ENCODE assay signal across 21 cellular contexts in genomic region chr12:42762395-42762925, GRCh38.
DNase-seq lines count a peak whose midpoint lies in the region; ATAC-seq, FAIRE-seq and TF ChIP-seq lines count a peak whose summit lies in the region.
"Had no signal": no experiment of that assay in that cellular context is flagged by ENCODE, and none has a peak within 500 bp of the region (broad histone marks: within the 10 kb centered on the region; RNA-seq: fewer than 3 reads in every experiment).

No MANE protein-coding gene starts in this region.

- TF ChIP-seq RAD21 in GM12878 (IDR thresholded peaks at IDR 0.05; ENCODE audit: insufficient read depth, low read depth, low read length): no peak

- no peak overlapping the region for H3K9ac ChIP-seq in GM12878 (ENCODE audit: control insufficient read depth, insufficient read depth, low read length)
- H3K9ac ChIP-seq: GM23248 had no signal

- TF ChIP-seq CTCF in MCF 10A (IDR thresholded peaks at IDR 0.05; ENCODE audit: unreplicated experiment) (no peak), breast epithelium (IDR thresholded peaks at IDR 0.05) (no peak), GM12878 (IDR thresholded peaks at IDR 0.05 in 2 of 3, conservative IDR thresholded peaks at IDR 0.05 in 1 of 3; ENCODE audit: control insufficient read depth in 2 of 3, extremely low read depth in 1 of 3, insufficient read depth in 1 of 3, low read depth in 3 of 3, low read length in 3 of 3) (no peak), GM23338 (conservative IDR thresholded peaks at IDR 0.05; ENCODE audit: low read depth in 2 of 2) (no peak)

- POLR2A ChIA-PET in MCF 10A (lab: Yijun Ruan, JAX): interaction anchor here (0.7 to 1.0 kb wide), 2 partner anchors 34 to 509 kb away, joined by 3 read pairs; no protein-coding TSS in a partner anchor
- POLR2A ChIA-PET in GM12878 (lab: Charles Lee): no interaction called here

- peaks cover 12% of the 10 kb centered on the region; the same call in 1 of the 2 replicates for H3K9me2 ChIP-seq in GM23338 (ENCODE audit: insufficient read depth)

- TF ChIP-seq EP300 in GM12878 (IDR thresholded peaks at IDR 0.05; ENCODE audit: borderline replicate concordance in 1 of 2, control insufficient read depth in 1 of 2, low read depth in 2 of 2, low read length in 2 of 2): no peak

- no peaks in the 10 kb centered on the region for H3K27me3 Mint-ChIP-seq in MCF 10A (ENCODE audit: insufficient read depth, unreplicated experiment)
- peaks cover 7% of the 10 kb centered on the region for H3K27me3 Mint-ChIP-seq in GM23338 (ENCODE audit: insufficient read depth, low read depth, poor library complexity)
- H3K27me3 Mint-ChIP-seq: CD4-positive, CD25-positive, alpha-beta regulatory T cell had no signal

- H3K4me3 Mint-ChIP-seq in MCF 10A (ENCODE audit: unreplicated experiment) (no peak overlapping the region), GM23338 (no peak overlapping the region)
- H3K4me3 Mint-ChIP-seq: B cell; CD4-positive, CD25-positive, alpha-beta regulatory T cell had no signal

- no peak overlapping the region for H3K27ac ChIP-seq in breast epithelium
- H3K27ac ChIP-seq in GM12878 (ENCODE audit: control insufficient read depth, insufficient read depth): no peak overlapping the region
- no peak overlapping the region for H3K27ac ChIP-seq in GM23338 (ENCODE audit: low read depth)
- H3K27ac ChIP-seq: 22Rv1, GM23248, SJSA1 had no signal

- CTCF ChIA-PET in MCF 10A (lab: Yijun Ruan, JAX): interaction anchor here (0.6 kb wide), 1 partner anchor 367 kb away, joined by 4 read pairs; no protein-coding TSS in a partner anchor
- CTCF ChIA-PET in GM12878 (lab: Yijun Ruan, JAX): no interaction called here

- H2AFZ ChIP-seq in GM12878 (ENCODE audit: control insufficient read depth, low read depth, low read length) (no peak overlapping the region), GM23338 (no peak overlapping the region; the same call in 1 of the 2 replicates)
- H2AFZ ChIP-seq: GM23248 had no signal

- intact Hi-C loops in MCF 10A (cut with micrococcal nuclease) (no loop called here), breast epithelium (cut with DNase I; ENCODE audit: low total_unique reads) (no loop called here), GM12878 (cut with micrococcal nuclease; ENCODE audit: unreplicated experiment) (loop anchor here (5.0 to 10.0 kb wide), 4 partner anchors 278 to 575 kb away; no protein-coding TSS in a partner anchor)

- RAD21 ChIA-PET in GM12878 (lab: Charles Lee; ENCODE audit: unreplicated experiment): no interaction called here

- peaks cover 31% of the 10 kb centered on the region for H3K4me1 Mint-ChIP-seq in MCF 10A (ENCODE audit: insufficient read depth, unreplicated experiment)
- H3K4me1 Mint-ChIP-seq in GM23338: peaks cover 26% of the 10 kb centered on the region

- WGBS in GM12878 (ENCODE audit: insufficient coverage, insufficient replicate concordance, low lambda C conversion rate, missing lambda C conversion rate): 32% methylated on average over 1 of the region's 1 CpG

- no peaks in the 10 kb centered on the region for H3K9me3 ChIP-seq in breast epithelium
- H3K9me3 ChIP-seq in GM12878 (replicated peaks; ENCODE audit: control insufficient read depth, insufficient read depth, low read length): no peaks in the 10 kb centered on the region
- H3K9me3 ChIP-seq: SJSA1 had no signal

- H3F3A ChIP-seq in GM23338 (replicated peaks; ENCODE audit: low read depth): peaks cover 4% of the 10 kb centered on the region; the same call in 1 of the 2 replicates

- H3K9me3 Mint-ChIP-seq in MCF 10A (ENCODE audit: unreplicated experiment) (peaks cover 6% of the 10 kb centered on the region), GM23338 (no peaks in the 10 kb centered on the region)

- no peak overlapping the region for H3K4me2 ChIP-seq in GM12878 (ENCODE audit: control insufficient read depth, insufficient read depth)
- no peak overlapping the region for H3K4me2 ChIP-seq in GM23338

- no peaks in the 10 kb centered on the region for H3K27me3 ChIP-seq in breast epithelium
- H3K27me3 ChIP-seq in GM12878 (replicated peaks in 1 of 2; ENCODE audit: control insufficient read depth in 2 of 2, insufficient read depth in 2 of 2, low read length in 1 of 2): no peaks in the 10 kb centered on the region
- H3K27me3 ChIP-seq in GM23338 (ENCODE audit: insufficient read depth): no peaks in the 10 kb centered on the region
- H3K27me3 ChIP-seq: SJSA1 had no signal

- ATAC-seq in HG02759 (IDR thresholded peaks at IDR 0.05; ENCODE audit: unreplicated experiment) (peak; percentile 7), GM12878 (peak; percentile 49), GM23338 (no peak)
- ATAC-seq: PC-3 had no signal

- H3K36me3 Mint-ChIP-seq in MCF 10A (ENCODE audit: insufficient read depth, unreplicated experiment) (peaks cover 7% of the 10 kb centered on the region), GM23338 (ENCODE audit: low read depth) (no peaks in the 10 kb centered on the region)
- H3K36me3 Mint-ChIP-seq: CD4-positive, CD25-positive, alpha-beta regulatory T cell had no signal

- H3K79me2 ChIP-seq in GM12878 (ENCODE audit: control insufficient read depth, insufficient read depth, low read length) (no peaks in the 10 kb centered on the region), GM23338 (replicated peaks; ENCODE audit: insufficient read depth) (no peaks in the 10 kb centered on the region)

- SMC1A ChIA-PET in GM12878 (lab: Charles Lee; ENCODE audit: uncharacterized antibody, unreplicated experiment): interaction anchor here (0.6 to 1.0 kb wide), 2 partner anchors 57 to 312 kb away, joined by 3 read pairs; no protein-coding TSS in a partner anchor

- H3K4me3 ChIP-seq in breast epithelium: no peak overlapping the region
- H3K4me3 ChIP-seq in GM12878: no peak overlapping the region
- no peak overlapping the region for H3K4me3 ChIP-seq in GM23338
- H3K4me3 ChIP-seq: GM23248, SJSA1 had no signal

- H4K20me1 ChIP-seq in GM12878 (ENCODE audit: control insufficient read depth, insufficient read depth): no peaks in the 10 kb centered on the region
- no peaks in the 10 kb centered on the region for H4K20me1 ChIP-seq in GM23338 (replicated peaks; ENCODE audit: insufficient read depth)

- TF ChIP-seq POLR2A in breast epithelium (IDR thresholded peaks at IDR 0.05) (no peak), GM12878 (IDR thresholded peaks at IDR 0.05; ENCODE audit: low read depth, low read length) (no peak)

- BruUV-seq in MCF 10A (replicated peaks; lab: Mats Ljungman, UMichigan) (no TSS peak), GM12878 (replicated peaks; lab: Mats Ljungman, UMichigan) (no TSS peak)

- H3K4me1 ChIP-seq in breast epithelium (peaks cover 0 to 14% of the 10 kb centered on the region in 2 donors), GM12878 (ENCODE audit: control insufficient read depth, insufficient read depth, low read length) (peaks cover 22% of the 10 kb centered on the region), GM23338 (ENCODE audit: insufficient read depth) (peaks cover 22% of the 10 kb centered on the region)

- H3K36me3 ChIP-seq in breast epithelium: no peaks in the 10 kb centered on the region
- no peaks in the 10 kb centered on the region for H3K36me3 ChIP-seq in GM12878 (ENCODE audit: control insufficient read depth in 2 of 2, insufficient read depth in 2 of 2, low read length in 1 of 2)
- no peaks in the 10 kb centered on the region for H3K36me3 ChIP-seq in GM23338 (ENCODE audit: insufficient read depth)
- H3K36me3 ChIP-seq: SJSA1 had no signal

- no peak for DNase-seq in MCF 10A (ENCODE audit: unreplicated experiment)
- no peak for DNase-seq in breast epithelium (ENCODE audit: low spot score in 2 of 2)
- no peak for DNase-seq in GM12878 (ENCODE audit: low read depth, low spot score)
- no peak for DNase-seq in urothelium cell line (ENCODE audit: low spot score)
- no peak for DNase-seq in cerebellum (ENCODE audit: low spot score)
- DNase-seq in kidney tubule cell (ENCODE audit: low spot score): no peak
- no peak for DNase-seq in GM23338 (ENCODE audit: low spot score)
- DNase-seq: CD4-positive, CD25-positive, alpha-beta regulatory T cell; DMS53; Kasumi-1; NCI-H1105 treated with DMSO at 0.1 percent for 48 hours; NCI-H1930; NCI-H446 treated with DMSO at 0.1 percent for 48 hours; NCI-H774; SW 1271 had no signal

- H3K27ac Mint-ChIP-seq in MCF 10A (ENCODE audit: low read depth, unreplicated experiment) (peak overlapping the region; percentile 25), GM23338 (no peak overlapping the region)
- H3K27ac Mint-ChIP-seq: B cell had no signal

- in situ Hi-C loops in GM12878 (cut with MboI): no loop called here

- FAIRE-seq in GM12878 (lab: Jason Lieb, UNC) (no peak), urothelium cell line (lab: Jason Lieb, UNC) (peak; percentile 32)

TF ChIP-seq in GM12878, 131 proteins besides CTCF, POLR2A, EP300 and RAD21 (continues in another document):
- TF ChIP-seq SMAD1 (IDR thresholded peaks at IDR 0.05; ENCODE audit: low read depth, partially characterized antibody) (no peak), CREB1 (IDR thresholded peaks at IDR 0.05; ENCODE audit: low read depth) (no peak), ASH2L (IDR thresholded peaks at IDR 0.05; ENCODE audit: borderline replicate concordance, low read depth) (no peak), TCF7 (IDR thresholded peaks at IDR 0.05; ENCODE audit: borderline replicate concordance) (no peak), NFXL1 (IDR thresholded peaks at IDR 0.05; ENCODE audit: borderline replicate concordance) (no peak), HDGF (IDR thresholded peaks at IDR 0.05) (no peak), NRF1 (conservative IDR thresholded peaks at IDR 0.05; ENCODE audit: low read depth, low read length) (no peak), WRNIP1 (IDR thresholded peaks at IDR 0.05; ENCODE audit: borderline replicate concordance, low read depth, low read length) (no peak), ZNF622 (IDR thresholded peaks at IDR 0.05) (no peak), EED (IDR thresholded peaks at IDR 0.05; ENCODE audit: low read depth) (no peak), STAT1 (conservative IDR thresholded peaks at IDR 0.05) (no peak)

TF ChIP-seq in GM23338, 12 proteins besides CTCF, POLR2A, EP300 and RAD21:
- TF ChIP-seq NANOG (IDR thresholded peaks at IDR 0.05; ENCODE audit: borderline replicate concordance) (no peak), EZH2phosphoT487 (IDR thresholded peaks at IDR 0.05; ENCODE audit: unreplicated experiment) (no peak), ETS1 (IDR thresholded peaks at IDR 0.05) (no peak)
